ENCODE assay signal across 1 cellular context in the genomic region with DNA sequence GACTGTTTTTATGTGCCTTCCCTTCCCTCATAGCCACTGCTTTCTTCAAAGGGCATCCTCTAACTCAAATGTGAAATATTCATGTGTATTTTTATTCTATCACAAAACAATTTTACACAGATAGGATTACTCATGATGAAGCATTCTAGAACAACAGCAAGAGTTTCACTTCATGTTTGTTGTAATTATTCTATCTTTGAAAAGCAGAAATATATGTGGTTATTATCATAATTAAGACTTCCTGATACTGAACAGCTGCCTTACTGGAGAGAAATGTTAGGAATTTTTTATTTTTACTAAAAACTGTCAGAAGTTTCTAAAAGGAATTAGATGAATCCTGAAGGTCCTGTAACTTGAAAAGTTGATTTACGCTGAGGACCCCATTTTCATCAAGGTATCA.
TF ChIP-seq lines count a peak whose summit lies in the region.

No MANE protein-coding gene starts in this region.

TF ChIP-seq in GM12878, 131 proteins besides CTCF, POLR2A, EP300 and RAD21 (continued from another document):
- TF ChIP-seq ZNF217 (IDR thresholded peaks at IDR 0.05): no peak
